1 cellular context compared by ENCODE assay signal in the genomic region with DNA sequence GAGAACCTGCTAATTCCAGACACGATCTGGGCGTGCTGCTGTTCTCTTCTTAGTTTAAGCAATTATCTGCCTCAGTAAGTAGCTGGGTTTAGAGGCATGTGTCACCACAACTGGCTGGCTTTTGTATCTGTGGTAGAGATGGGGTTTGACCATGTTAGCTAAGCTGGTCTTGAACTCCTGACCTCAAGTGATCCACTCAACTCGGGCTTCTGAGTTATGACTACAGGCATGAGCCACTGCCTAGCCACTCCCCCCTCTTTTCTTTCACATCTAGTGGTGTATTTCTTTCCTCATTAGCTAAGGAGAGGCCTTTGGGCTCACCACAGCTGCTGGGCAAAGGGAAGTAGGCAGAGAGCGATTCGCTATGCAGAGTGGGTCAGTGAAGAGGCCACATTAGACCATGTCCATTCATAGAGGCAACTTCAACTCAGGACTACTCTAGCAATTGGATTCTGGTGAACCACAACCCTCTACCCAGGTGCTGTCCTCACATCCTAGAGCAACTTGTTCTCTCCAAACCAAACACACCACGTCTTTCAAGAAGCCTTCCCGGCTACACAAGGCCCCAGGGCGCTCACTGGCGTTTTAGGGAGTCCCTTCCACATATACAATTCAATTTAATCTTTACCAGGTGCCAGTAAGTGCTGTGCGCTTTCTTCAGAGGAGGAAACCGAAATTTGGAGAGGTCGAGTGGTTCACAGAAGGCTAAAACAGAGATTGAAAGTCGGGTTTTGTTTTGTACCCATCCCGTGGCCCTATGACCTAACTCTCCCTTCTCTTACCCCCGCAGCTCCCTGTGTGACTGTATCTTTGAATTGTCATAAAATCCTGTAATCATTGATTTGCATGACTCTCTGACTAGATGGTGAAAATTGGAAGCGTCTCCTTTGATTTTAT.
TF ChIP-seq lines count a peak whose summit lies in the region.

No MANE protein-coding gene starts in this region.

TF ChIP-seq in GM23338, 12 proteins besides CTCF, POLR2A, EP300 and RAD21 (continued from another document):
- TF ChIP-seq POLR2AphosphoS5 (IDR thresholded peaks at IDR 0.05; ENCODE audit: low read depth) = no peak
- TF ChIP-seq, protein P1, sequence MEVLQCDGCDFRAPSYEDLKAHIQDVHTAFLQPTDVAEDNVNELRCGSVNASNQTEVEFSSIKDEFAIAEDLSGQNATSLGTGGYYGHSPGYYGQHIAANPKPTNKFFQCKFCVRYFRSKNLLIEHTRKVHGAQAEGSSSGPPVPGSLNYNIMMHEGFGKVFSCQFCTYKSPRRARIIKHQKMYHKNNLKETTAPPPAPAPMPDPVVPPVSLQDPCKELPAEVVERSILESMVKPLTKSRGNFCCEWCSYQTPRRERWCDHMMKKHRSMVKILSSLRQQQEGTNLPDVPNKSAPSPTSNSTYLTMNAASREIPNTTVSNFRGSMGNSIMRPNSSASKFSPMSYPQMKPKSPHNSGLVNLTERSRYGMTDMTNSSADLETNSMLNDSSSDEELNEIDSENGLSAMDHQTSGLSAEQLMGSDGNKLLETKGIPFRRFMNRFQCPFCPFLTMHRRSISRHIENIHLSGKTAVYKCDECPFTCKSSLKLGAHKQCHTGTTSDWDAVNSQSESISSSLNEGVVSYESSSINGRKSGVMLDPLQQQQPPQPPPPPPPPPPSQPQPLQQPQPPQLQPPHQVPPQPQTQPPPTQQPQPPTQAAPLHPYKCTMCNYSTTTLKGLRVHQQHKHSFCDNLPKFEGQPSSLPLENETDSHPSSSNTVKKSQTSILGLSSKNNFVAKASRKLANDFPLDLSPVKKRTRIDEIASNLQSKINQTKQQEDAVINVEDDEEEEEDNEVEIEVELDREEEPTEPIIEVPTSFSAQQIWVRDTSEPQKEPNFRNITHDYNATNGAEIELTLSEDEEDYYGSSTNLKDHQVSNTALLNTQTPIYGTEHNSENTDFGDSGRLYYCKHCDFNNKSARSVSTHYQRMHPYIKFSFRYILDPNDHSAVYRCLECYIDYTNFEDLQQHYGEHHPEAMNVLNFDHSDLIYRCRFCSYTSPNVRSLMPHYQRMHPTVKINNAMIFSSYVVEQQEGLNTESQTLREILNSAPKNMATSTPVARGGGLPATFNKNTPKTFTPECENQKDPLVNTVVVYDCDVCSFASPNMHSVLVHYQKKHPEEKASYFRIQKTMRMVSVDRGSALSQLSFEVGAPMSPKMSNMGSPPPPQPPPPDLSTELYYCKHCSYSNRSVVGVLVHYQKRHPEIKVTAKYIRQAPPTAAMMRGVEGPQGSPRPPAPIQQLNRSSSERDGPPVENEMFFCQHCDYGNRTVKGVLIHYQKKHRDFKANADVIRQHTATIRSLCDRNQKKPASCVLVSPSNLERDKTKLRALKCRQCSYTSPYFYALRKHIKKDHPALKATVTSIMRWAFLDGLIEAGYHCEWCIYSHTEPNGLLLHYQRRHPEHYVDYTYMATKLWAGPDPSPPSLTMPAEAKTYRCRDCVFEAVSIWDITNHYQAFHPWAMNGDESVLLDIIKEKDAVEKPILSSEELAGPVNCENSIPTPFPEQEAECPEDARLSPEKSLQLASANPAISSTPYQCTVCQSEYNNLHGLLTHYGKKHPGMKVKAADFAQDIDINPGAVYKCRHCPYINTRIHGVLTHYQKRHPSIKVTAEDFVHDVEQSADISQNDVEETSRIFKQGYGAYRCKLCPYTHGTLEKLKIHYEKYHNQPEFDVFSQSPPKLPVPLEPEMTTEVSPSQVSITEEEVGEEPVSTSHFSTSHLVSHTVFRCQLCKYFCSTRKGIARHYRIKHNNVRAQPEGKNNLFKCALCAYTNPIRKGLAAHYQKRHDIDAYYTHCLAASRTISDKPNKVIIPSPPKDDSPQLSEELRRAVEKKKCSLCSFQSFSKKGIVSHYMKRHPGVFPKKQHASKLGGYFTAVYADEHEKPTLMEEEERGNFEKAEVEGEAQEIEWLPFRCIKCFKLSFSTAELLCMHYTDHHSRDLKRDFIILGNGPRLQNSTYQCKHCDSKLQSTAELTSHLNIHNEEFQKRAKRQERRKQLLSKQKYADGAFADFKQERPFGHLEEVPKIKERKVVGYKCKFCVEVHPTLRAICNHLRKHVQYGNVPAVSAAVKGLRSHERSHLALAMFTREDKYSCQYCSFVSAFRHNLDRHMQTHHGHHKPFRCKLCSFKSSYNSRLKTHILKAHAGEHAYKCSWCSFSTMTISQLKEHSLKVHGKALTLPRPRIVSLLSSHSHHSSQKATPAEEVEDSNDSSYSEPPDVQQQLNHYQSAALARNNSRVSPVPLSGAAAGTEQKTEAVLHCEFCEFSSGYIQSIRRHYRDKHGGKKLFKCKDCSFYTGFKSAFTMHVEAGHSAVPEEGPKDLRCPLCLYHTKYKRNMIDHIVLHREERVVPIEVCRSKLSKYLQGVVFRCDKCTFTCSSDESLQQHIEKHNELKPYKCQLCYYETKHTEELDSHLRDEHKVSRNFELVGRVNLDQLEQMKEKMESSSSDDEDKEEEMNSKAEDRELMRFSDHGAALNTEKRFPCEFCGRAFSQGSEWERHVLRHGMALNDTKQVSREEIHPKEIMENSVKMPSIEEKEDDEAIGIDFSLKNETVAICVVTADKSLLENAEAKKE (CRISPR knock-in tag; IDR thresholded peaks at IDR 0.05) = no peak
